8 cellular contexts compared by ENCODE assay signal in genomic region chr1:167182571-167183320, GRCh38.
"Had no signal": no experiment of that assay in that cellular context is flagged by ENCODE, and none has a peak within 500 bp of the region (broad histone marks: within the 10 kb centered on the region; RNA-seq: fewer than 3 reads in every experiment).

No MANE protein-coding gene starts in this region.

- ATAC-seq: GM12878 had no signal

- FAIRE-seq: G401.6, GM12878, GM12891, GM12892, GM18507, GM19239 had no signal

- DNase-seq: GDM1, GF-D8 had no signal

- H3K4me3 ChIP-seq: GM12878 had no signal
